Comparison of ENCODE assay signal across 22 cellular contexts in the genomic region with DNA sequence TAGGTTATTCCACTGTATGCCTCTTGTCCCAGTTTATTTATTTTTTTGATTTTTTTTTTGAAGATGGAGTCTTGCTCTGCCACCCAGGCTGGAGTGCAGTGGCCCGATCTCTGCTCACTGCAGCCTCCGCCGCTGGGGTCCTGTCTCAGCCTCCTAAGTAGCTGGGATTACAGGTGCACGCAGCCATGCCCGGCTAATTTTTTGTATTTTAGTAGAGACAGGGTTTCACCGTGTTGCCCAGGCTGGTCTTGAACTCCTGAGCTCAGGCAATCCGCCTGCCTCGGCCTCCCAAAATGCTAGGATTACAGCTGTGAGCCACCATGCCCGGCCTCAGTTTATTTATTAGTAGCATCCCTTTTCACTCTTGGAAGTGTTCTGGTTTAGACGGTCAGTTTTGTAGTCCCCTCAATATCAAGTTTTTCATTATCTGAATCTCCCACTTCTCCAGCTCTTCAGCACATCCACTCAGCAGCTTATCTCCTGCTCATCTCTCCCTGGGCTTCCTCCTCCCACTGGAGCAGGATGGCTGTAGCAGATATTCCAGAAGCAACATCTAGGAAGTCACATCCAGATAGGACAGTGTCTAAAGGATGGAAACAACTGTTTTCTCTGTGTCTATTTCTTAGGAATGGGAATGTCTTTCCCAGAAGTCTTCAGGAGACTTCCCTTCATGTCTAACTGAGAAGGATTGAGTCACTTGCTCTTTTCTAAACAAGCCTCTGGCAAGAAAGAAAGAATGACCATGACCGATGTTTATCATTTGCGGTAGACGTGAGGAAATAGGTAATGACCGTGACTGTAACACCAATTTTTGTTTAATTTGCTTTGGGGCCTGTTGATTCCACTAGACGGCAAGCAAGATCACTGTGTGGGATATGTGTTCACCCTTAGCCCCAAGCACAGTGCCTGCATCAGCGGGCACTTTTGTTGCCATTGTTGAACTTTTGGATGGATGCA. TPM values are rescaled to one million over a fixed set of nuclear protein-coding genes. Genes with fewer than 3 reads are reported as not detected.
DNase-seq lines count a peak whose midpoint lies in the region; ATAC-seq and TF ChIP-seq lines count a peak whose summit lies in the region.
"Had no signal": no experiment of that assay in that cellular context is flagged by ENCODE, and none has a peak within 500 bp of the region (broad histone marks: within the 10 kb centered on the region; RNA-seq: fewer than 3 reads in every experiment).

No MANE protein-coding gene starts in this region.

- H3K27me3 Mint-ChIP-seq in HFFc6 (ENCODE audit: insufficient read depth) = peaks cover 8% of the 10 kb centered on the region

- no peaks in the 10 kb centered on the region for H3K9me3 Mint-ChIP-seq in HFFc6
- H3K9me3 Mint-ChIP-seq: activated CD4-positive, alpha-beta memory T cell treated with anti-CD3 and anti-CD28 coated beads, Interleukin-2, amount 10 ng/mL, durations not matched to agents 7 days and 5 days; activated naive CD4-positive, alpha-beta T cell treated with anti-CD3 and anti-CD28 coated beads, Interleukin-2, amount 50 U/mL, for 24 hours; neural progenitor cell; stimulated activated naive CD8-positive, alpha-beta T cell treated with anti-CD3 and anti-CD28 coated beads, Interleukin-15, Interleukin-2, amounts not matched to agents 100 ng/mL and 50 ng/mL, for 24 hours had no signal

- no peak overlapping the region for H3K4me3 ChIP-seq in AG09309 (ENCODE audit: control insufficient read depth, low read depth, low read length)
- H3K4me3 ChIP-seq: neural progenitor cell, upper lobe of left lung had no signal

- no peak for ATAC-seq in GM19463 (IDR thresholded peaks at IDR 0.05; ENCODE audit: unreplicated experiment)

- peak overlapping the region; percentile 81 for H3K27ac Mint-ChIP-seq in HFFc6
- H3K27ac Mint-ChIP-seq: activated CD4-positive, alpha-beta memory T cell treated with anti-CD3 and anti-CD28 coated beads, Interleukin-2, amount 10 ng/mL, durations not matched to agents 7 days and 5 days; activated naive CD4-positive, alpha-beta T cell treated with anti-CD3 and anti-CD28 coated beads, Interleukin-2, amount 50 U/mL, for 24 hours; neural progenitor cell; stimulated activated naive CD8-positive, alpha-beta T cell treated with anti-CD3 and anti-CD28 coated beads, Interleukin-15, Interleukin-2, amounts not matched to agents 100 ng/mL and 50 ng/mL, for 24 hours had no signal

- no peaks in the 10 kb centered on the region for H3K36me3 Mint-ChIP-seq in HFFc6 (ENCODE audit: low read depth)
- H3K36me3 Mint-ChIP-seq: activated naive CD4-positive, alpha-beta T cell treated with anti-CD3 and anti-CD28 coated beads, Interleukin-2, amount 50 U/mL, for 24 hours; neural progenitor cell had no signal

- peaks cover 32% of the 10 kb centered on the region for H3K4me1 Mint-ChIP-seq in HFFc6 (ENCODE audit: low read depth)
- H3K4me1 Mint-ChIP-seq: activated CD4-positive, alpha-beta memory T cell treated with anti-CD3 and anti-CD28 coated beads, Interleukin-2, amount 10 ng/mL, durations not matched to agents 7 days and 5 days; activated naive CD4-positive, alpha-beta T cell treated with anti-CD3 and anti-CD28 coated beads, Interleukin-2, amount 50 U/mL, for 24 hours; neural progenitor cell had no signal

- TF ChIP-seq CTCF in AG09309 (IDR thresholded peaks at IDR 0.05; ENCODE audit: control insufficient read depth, insufficient read depth, low read depth, low read length, missing control alignments) (no peak), HFFc6 (IDR thresholded peaks at IDR 0.05) (no peak; the same call in 1 of the 2 replicates)

- H3K4me3 Mint-ChIP-seq in HFFc6 = peak overlapping the region; percentile 58
- H3K4me3 Mint-ChIP-seq: activated CD4-positive, alpha-beta memory T cell treated with anti-CD3 and anti-CD28 coated beads, Interleukin-2, amount 10 ng/mL, durations not matched to agents 7 days and 5 days; activated naive CD4-positive, alpha-beta T cell treated with anti-CD3 and anti-CD28 coated beads, Interleukin-2, amount 50 U/mL, for 24 hours; neural progenitor cell; stimulated activated naive CD8-positive, alpha-beta T cell treated with anti-CD3 and anti-CD28 coated beads, Interleukin-15, Interleukin-2, amounts not matched to agents 100 ng/mL and 50 ng/mL, for 24 hours had no signal

- peak; percentile 17 for DNase-seq in AG09309 (ENCODE audit: low read depth)
- DNase-seq in HFFc6 = peak; percentile 94
- DNase-seq in amniotic stem cell (lab: John Stamatoyannopoulos, UW) = peak; percentile 24
- peak; percentile 81 for DNase-seq in iris pigment epithelial cell (ENCODE audit: low read depth)
- DNase-seq in nucleus accumbens (lab: John Stamatoyannopoulos, UW) = no peak
- no peak for DNase-seq in glomerular visceral epithelial cell (ENCODE audit: extremely low spot score)
- no peak for DNase-seq in cortex of kidney (lab: John Stamatoyannopoulos, UW)
- DNase-seq: activated CD4-positive, alpha-beta memory T cell treated with anti-CD3 and anti-CD28 coated beads, Interleukin-2, amount 10 ng/mL, durations not matched to agents 7 days and 5 days; activated T-cell treated with anti-CD3 and anti-CD28 coated beads, Interleukin-2, amount 50 U/mL, for 48 hours; effector CD4-positive, alpha-beta T cell; NCI-H1105 treated with DMSO at 0.1 percent for 48 hours; NCI-H2171; NCI-H82; RPMI8226; upper lobe of left lung had no signal

RNA-seq across cellular contexts. Expression of a gene that starts 14.4 kb away (rescaled TPM):
- total RNA-seq in HFFc6 (2021; fragmentation: NEBNext Ultra II Directional; extraction: Animal tissue kit (Norgen Biotek cat#: 25700)) = under 1 TPM in 3 of 6 experiments, not detected in 3; 0.07 to 0.21 (median 0.14) TPM
- total RNA-seq: activated CD4-positive, alpha-beta memory T cell treated with anti-CD3 and anti-CD28 coated beads, Interleukin-2, amount 10 ng/mL, durations not matched to agents 7 days and 5 days; G401; mesenteric fat pad; T-helper 1 cell treated with Interleukin-12 subunit alpha and Interleukin-12 subunit beta and Interleukin-4 antibody, amounts not matched to agents 30 ng/mL and 1 ng/mL, for 36 hours had no signal

RNA-seq across cellular contexts. Expression of a gene that starts 56.0 kb away (rescaled TPM):
- total RNA-seq in HFFc6 (2021; fragmentation: NEBNext Ultra II Directional; extraction: Animal tissue kit (Norgen Biotek cat#: 25700)) = 1 to 10 TPM; 3.1 to 6.2 (median 4.4) TPM

Comparison
In these comparisons a context has a peak if more than half of its experiments do, and no peak if none do; other contexts are left out.
1. DNase-seq: peak in AG09309 (single experiment), HFFc6 (single experiment), amniotic stem cell (single experiment) and iris pigment epithelial cell (single experiment); none in nucleus accumbens (0 of 56), glomerular visceral epithelial cell (single experiment) and cortex of kidney (single experiment).